In the genomic region with DNA sequence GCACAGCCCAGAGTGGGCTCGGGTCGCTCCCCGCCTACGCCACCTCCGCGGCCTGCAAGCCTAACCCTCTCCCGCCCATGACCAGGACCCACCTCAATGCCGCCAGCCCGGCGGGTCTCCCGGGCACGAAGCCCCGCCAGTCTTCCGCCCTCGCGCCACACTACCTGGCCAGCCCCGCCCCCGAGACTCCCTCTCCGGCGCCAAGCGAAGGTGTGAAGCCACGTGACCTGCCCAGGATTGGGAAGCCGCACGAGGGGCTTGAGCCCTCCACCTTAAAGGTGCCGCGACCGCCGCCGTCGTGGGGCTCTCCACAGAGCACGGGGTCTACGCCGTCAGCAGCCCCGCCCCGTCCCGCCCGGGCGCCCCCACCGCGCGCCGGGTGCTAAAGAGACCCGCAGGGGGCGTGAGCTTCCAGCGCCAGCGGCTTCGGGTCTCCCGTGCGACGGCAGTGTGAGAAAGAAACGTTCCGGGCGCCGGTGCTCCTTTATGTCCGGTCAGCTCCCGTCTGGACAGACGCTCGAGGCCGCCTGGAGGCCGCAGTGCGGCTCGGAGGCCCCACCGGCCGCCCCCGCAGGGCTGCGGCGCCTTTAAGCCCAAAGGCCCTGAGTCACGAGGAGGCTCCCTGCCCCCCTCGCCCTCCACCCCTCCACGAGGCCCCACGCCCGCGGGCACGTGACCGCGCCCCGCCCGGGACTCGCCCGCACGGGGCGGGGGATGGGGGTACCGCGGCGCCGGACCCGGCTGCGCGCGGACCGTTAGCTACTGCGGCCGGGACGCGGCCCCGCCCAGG, we compare ENCODE assay signal across 1 cellular context.
A peak's percentile ranks its signal among the peaks of the same experiment; 100 is the strongest.
TF ChIP-seq lines count a peak whose summit lies in the region.

A gene (minus strand): TSS at position 319 of the 790 bp plus-strand sequence. CDS start 18,904 bp downstream, outside the sequence.

TF ChIP-seq in WTC11, 78 proteins besides CTCF, POLR2A, EP300 and RAD21 (continued from another document):
- TF ChIP-seq, protein P1, sequence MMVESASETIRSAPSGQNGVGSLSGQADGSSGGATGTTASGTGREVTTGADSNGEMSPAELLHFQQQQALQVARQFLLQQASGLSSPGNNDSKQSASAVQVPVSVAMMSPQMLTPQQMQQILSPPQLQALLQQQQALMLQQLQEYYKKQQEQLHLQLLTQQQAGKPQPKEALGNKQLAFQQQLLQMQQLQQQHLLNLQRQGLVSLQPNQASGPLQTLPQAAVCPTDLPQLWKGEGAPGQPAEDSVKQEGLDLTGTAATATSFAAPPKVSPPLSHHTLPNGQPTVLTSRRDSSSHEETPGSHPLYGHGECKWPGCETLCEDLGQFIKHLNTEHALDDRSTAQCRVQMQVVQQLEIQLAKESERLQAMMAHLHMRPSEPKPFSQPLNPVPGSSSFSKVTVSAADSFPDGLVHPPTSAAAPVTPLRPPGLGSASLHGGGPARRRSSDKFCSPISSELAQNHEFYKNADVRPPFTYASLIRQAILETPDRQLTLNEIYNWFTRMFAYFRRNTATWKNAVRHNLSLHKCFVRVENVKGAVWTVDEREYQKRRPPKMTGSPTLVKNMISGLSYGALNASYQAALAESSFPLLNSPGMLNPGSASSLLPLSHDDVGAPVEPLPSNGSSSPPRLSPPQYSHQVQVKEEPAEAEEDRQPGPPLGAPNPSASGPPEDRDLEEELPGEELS (CRISPR knock-in tag; IDR thresholded peaks at IDR 0.05), result peak; percentile 92
- TF ChIP-seq, protein P2, sequence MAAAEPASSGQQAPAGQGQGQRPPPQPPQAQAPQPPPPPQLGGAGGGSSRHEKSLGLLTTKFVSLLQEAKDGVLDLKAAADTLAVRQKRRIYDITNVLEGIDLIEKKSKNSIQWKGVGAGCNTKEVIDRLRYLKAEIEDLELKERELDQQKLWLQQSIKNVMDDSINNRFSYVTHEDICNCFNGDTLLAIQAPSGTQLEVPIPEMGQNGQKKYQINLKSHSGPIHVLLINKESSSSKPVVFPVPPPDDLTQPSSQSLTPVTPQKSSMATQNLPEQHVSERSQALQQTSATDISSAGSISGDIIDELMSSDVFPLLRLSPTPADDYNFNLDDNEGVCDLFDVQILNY (CRISPR knock-in tag; IDR thresholded peaks at IDR 0.05), result 0 out of 2 replicates have a peak, but pooled peaks have one; percentile 51
- TF ChIP-seq OVOL2 (CRISPR knock-in tag; IDR thresholded peaks at IDR 0.05; ENCODE audit: borderline replicate concordance) (no peak), ETV6 (CRISPR knock-in tag; IDR thresholded peaks at IDR 0.05) (peak; percentile 59; the same call in 1 of the 2 replicates), KAT7 (CRISPR knock-in tag; IDR thresholded peaks at IDR 0.05; ENCODE audit: borderline replicate concordance) (no peak), TP53 (CRISPR knock-in tag; IDR thresholded peaks at IDR 0.05) (no peak; the same call in 1 of the 2 replicates), ZNF232 (CRISPR knock-in tag; IDR thresholded peaks at IDR 0.05) (peak; percentile 83; the same call in 1 of the 2 replicates), RELA (CRISPR knock-in tag; IDR thresholded peaks at IDR 0.05; ENCODE audit: borderline replicate concordance) (peak; percentile 17; the same call in 1 of the 2 replicates), TCF7 (CRISPR knock-in tag; IDR thresholded peaks at IDR 0.05; ENCODE audit: low read depth) (0 out of 2 replicates have a peak, but pooled peaks have one; percentile 53), ELF4 (CRISPR knock-in tag; IDR thresholded peaks at IDR 0.05; ENCODE audit: low read depth) (0 out of 2 replicates have a peak, but pooled peaks have one; percentile 52), ZNF671 (CRISPR knock-in tag; IDR thresholded peaks at IDR 0.05) (no peak), CREM (CRISPR knock-in tag; IDR thresholded peaks at IDR 0.05) (peak; percentile 28; the same call in 1 of the 2 replicates), CREB1 (CRISPR knock-in tag; IDR thresholded peaks at IDR 0.05) (peak; percentile 70; the same call in 1 of the 2 replicates), FOXK1 (CRISPR knock-in tag; IDR thresholded peaks at IDR 0.05) (peak; percentile 56; the same call in 1 of the 2 replicates), SP1 (CRISPR knock-in tag; conservative IDR thresholded peaks at IDR 0.05) (no peak), JAZF1 (CRISPR knock-in tag; IDR thresholded peaks at IDR 0.05) (no peak), TEAD1 (CRISPR knock-in tag; IDR thresholded peaks at IDR 0.05) (peak; percentile 66; the same call in 1 of the 2 replicates)
- TF ChIP-seq, protein P3, sequence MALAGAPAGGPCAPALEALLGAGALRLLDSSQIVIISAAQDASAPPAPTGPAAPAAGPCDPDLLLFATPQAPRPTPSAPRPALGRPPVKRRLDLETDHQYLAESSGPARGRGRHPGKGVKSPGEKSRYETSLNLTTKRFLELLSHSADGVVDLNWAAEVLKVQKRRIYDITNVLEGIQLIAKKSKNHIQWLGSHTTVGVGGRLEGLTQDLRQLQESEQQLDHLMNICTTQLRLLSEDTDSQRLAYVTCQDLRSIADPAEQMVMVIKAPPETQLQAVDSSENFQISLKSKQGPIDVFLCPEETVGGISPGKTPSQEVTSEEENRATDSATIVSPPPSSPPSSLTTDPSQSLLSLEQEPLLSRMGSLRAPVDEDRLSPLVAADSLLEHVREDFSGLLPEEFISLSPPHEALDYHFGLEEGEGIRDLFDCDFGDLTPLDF (CRISPR knock-in tag; IDR thresholded peaks at IDR 0.05), result peak; percentile 83; the same call in 1 of the 2 replicates
- TF ChIP-seq, protein P4, sequence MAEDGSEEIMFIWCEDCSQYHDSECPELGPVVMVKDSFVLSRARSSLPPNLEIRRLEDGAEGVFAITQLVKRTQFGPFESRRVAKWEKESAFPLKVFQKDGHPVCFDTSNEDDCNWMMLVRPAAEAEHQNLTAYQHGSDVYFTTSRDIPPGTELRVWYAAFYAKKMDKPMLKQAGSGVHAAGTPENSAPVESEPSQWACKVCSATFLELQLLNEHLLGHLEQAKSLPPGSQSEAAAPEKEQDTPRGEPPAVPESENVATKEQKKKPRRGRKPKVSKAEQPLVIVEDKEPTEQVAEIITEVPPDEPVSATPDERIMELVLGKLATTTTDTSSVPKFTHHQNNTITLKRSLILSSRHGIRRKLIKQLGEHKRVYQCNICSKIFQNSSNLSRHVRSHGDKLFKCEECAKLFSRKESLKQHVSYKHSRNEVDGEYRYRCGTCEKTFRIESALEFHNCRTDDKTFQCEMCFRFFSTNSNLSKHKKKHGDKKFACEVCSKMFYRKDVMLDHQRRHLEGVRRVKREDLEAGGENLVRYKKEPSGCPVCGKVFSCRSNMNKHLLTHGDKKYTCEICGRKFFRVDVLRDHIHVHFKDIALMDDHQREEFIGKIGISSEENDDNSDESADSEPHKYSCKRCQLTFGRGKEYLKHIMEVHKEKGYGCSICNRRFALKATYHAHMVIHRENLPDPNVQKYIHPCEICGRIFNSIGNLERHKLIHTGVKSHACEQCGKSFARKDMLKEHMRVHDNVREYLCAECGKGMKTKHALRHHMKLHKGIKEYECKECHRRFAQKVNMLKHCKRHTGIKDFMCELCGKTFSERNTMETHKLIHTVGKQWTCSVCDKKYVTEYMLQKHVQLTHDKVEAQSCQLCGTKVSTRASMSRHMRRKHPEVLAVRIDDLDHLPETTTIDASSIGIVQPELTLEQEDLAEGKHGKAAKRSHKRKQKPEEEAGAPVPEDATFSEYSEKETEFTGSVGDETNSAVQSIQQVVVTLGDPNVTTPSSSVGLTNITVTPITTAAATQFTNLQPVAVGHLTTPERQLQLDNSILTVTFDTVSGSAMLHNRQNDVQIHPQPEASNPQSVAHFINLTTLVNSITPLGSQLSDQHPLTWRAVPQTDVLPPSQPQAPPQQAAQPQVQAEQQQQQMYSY (CRISPR knock-in tag; IDR thresholded peaks at IDR 0.05), result 0 out of 2 replicates have a peak, but pooled peaks have one; percentile 34
- TF ChIP-seq, protein P5, sequence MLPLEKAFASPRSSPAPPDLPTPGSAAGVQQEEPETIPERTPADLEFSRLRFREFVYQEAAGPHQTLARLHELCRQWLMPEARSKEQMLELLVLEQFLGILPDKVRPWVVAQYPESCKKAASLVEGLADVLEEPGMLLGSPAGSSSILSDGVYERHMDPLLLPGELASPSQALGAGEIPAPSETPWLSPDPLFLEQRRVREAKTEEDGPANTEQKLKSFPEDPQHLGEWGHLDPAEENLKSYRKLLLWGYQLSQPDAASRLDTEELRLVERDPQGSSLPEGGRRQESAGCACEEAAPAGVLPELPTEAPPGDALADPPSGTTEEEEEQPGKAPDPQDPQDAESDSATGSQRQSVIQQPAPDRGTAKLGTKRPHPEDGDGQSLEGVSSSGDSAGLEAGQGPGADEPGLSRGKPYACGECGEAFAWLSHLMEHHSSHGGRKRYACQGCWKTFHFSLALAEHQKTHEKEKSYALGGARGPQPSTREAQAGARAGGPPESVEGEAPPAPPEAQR (CRISPR knock-in tag; IDR thresholded peaks at IDR 0.05), result no peak
- TF ChIP-seq, protein P6, sequence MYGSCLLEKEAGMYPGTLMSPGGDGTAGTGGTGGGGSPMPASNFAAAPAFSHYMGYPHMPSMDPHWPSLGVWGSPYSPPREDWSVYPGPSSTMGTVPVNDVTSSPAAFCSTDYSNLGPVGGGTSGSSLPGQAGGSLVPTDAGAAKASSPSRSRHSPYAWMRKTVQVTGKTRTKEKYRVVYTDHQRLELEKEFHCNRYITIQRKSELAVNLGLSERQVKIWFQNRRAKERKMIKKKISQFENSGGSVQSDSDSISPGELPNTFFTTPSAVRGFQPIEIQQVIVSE (CRISPR knock-in tag; IDR thresholded peaks at IDR 0.05; ENCODE audit: borderline replicate concordance), result no peak
- TF ChIP-seq, protein P7, sequence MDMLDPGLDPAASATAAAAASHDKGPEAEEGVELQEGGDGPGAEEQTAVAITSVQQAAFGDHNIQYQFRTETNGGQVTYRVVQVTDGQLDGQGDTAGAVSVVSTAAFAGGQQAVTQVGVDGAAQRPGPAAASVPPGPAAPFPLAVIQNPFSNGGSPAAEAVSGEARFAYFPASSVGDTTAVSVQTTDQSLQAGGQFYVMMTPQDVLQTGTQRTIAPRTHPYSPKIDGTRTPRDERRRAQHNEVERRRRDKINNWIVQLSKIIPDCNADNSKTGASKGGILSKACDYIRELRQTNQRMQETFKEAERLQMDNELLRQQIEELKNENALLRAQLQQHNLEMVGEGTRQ (CRISPR knock-in tag; IDR thresholded peaks at IDR 0.05), result peak; percentile 59; the same call in 1 of the 2 replicates
- TF ChIP-seq, protein P8, sequence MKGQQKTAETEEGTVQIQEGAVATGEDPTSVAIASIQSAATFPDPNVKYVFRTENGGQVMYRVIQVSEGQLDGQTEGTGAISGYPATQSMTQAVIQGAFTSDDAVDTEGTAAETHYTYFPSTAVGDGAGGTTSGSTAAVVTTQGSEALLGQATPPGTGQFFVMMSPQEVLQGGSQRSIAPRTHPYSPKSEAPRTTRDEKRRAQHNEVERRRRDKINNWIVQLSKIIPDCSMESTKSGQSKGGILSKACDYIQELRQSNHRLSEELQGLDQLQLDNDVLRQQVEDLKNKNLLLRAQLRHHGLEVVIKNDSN (CRISPR knock-in tag; IDR thresholded peaks at IDR 0.05), result peak; percentile 82
- TF ChIP-seq, protein P9, sequence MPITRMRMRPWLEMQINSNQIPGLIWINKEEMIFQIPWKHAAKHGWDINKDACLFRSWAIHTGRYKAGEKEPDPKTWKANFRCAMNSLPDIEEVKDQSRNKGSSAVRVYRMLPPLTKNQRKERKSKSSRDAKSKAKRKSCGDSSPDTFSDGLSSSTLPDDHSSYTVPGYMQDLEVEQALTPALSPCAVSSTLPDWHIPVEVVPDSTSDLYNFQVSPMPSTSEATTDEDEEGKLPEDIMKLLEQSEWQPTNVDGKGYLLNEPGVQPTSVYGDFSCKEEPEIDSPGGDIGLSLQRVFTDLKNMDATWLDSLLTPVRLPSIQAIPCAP (CRISPR knock-in tag; IDR thresholded peaks at IDR 0.05), result peak; percentile 49; the same call in 1 of the 2 replicates
- TF ChIP-seq, protein P10, sequence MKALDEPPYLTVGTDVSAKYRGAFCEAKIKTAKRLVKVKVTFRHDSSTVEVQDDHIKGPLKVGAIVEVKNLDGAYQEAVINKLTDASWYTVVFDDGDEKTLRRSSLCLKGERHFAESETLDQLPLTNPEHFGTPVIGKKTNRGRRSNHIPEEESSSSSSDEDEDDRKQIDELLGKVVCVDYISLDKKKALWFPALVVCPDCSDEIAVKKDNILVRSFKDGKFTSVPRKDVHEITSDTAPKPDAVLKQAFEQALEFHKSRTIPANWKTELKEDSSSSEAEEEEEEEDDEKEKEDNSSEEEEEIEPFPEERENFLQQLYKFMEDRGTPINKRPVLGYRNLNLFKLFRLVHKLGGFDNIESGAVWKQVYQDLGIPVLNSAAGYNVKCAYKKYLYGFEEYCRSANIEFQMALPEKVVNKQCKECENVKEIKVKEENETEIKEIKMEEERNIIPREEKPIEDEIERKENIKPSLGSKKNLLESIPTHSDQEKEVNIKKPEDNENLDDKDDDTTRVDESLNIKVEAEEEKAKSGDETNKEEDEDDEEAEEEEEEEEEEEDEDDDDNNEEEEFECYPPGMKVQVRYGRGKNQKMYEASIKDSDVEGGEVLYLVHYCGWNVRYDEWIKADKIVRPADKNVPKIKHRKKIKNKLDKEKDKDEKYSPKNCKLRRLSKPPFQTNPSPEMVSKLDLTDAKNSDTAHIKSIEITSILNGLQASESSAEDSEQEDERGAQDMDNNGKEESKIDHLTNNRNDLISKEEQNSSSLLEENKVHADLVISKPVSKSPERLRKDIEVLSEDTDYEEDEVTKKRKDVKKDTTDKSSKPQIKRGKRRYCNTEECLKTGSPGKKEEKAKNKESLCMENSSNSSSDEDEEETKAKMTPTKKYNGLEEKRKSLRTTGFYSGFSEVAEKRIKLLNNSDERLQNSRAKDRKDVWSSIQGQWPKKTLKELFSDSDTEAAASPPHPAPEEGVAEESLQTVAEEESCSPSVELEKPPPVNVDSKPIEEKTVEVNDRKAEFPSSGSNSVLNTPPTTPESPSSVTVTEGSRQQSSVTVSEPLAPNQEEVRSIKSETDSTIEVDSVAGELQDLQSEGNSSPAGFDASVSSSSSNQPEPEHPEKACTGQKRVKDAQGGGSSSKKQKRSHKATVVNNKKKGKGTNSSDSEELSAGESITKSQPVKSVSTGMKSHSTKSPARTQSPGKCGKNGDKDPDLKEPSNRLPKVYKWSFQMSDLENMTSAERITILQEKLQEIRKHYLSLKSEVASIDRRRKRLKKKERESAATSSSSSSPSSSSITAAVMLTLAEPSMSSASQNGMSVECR (CRISPR knock-in tag; IDR thresholded peaks at IDR 0.05; ENCODE audit: borderline replicate concordance), result peak; percentile 90; the same call in 1 of the 2 replicates
